22 cellular contexts compared by ENCODE assay signal in the genomic region with DNA sequence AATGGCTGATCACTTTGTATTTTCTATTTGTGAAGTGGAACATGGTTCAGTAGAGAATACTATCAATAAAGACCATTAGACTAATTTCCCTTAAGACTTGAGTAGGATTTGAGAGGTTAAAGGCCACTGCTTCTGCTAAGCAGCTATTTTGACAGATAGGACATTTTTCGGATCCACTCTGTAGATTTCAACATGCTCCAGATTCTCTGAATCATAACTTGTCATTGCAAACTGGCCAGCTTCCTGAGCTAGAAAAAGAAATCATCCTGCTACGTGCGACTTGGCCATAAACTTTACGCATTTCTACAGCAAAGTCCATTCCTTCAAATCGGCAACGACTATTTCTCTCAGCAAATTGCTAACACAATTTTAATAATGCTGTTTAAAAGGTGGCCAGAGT.
"Had no signal": no experiment of that assay in that cellular context is flagged by ENCODE, and none has a peak within 500 bp of the region (broad histone marks: within the 10 kb centered on the region; RNA-seq: fewer than 3 reads in every experiment).

No MANE protein-coding gene starts in this region.

- H3K9me3 ChIP-seq: SK-N-SH had no signal

- H3K36me3 ChIP-seq: brain microvascular endothelial cell had no signal

- H3K9ac ChIP-seq: SK-N-SH had no signal

- ATAC-seq: activated CD8-positive, alpha-beta memory T cell treated with anti-CD3 and anti-CD28 coated beads, Interleukin-2, amount 10 ng/mL, durations not matched to agents 7 days and 5 days; Right ventricle myocardium inferior had no signal

- H3K27ac ChIP-seq: brain microvascular endothelial cell had no signal

- H3K4me2 ChIP-seq: SK-N-SH had no signal

- H3K27me3 ChIP-seq: brain microvascular endothelial cell had no signal

- H3K9me2 ChIP-seq: SK-N-SH had no signal

- DNase-seq: activated B cell treated with CpG ODN at 0.5 μM for 24 hours; activated CD4-positive, alpha-beta T cell treated with anti-CD3 and anti-CD28 coated beads for 1 hour; activated CD4-positive, alpha-beta T cell treated with anti-CD3 and anti-CD28 coated beads, Interleukin-2, amount 10 ng/mL, durations not matched to agents 24 days and 14 days; activated CD4-positive, alpha-beta T cell treated with anti-CD3 and anti-CD28 coated beads, Interleukin-2, amount 50 U/mL, for 48 hours; activated CD8-positive, alpha-beta memory T cell treated with anti-CD3 and anti-CD28 coated beads, Interleukin-2, amount 10 ng/mL, durations not matched to agents 7 days and 5 days; activated effector memory CD4-positive, alpha-beta T cell treated with Interleukin-2 at 50 U/mL for 16 hours; activated naive CD4-positive, alpha-beta T cell; activated T-cell treated with anti-CD3 and anti-CD28 coated beads, Interleukin-2, amount 50 U/mL, for 24 hours; amygdala; brain microvascular endothelial cell; KG1; NCI-H1092; NCI-H1417; NCI-H1930; NCI-H2171; NCI-H2227 treated with DMSO at 0.1 percent for 48 hours; NCI-H526 treated with DMSO at 0.1 percent for 48 hours; NCI-H82; RPMI8226; SK-N-SH; SW 1271 had no signal
